Comparison of ENCODE assay signal across 21 cellular contexts in genomic region chr1:10631811-10632481, GRCh38.
DNase-seq lines count a peak whose midpoint lies in the region; ATAC-seq and TF ChIP-seq lines count a peak whose summit lies in the region.
"Had no signal": no experiment of that assay in that cellular context is flagged by ENCODE, and none has a peak within 500 bp of the region (broad histone marks: within the 10 kb centered on the region; RNA-seq: fewer than 3 reads in every experiment).

No MANE protein-coding gene starts in this region.

- H3K9ac ChIP-seq in BLaER1 (peak overlapping the region; percentile 67), HUES64 (ENCODE audit: low read depth, low read length) (no peak overlapping the region)

- no peaks in the 10 kb centered on the region for H4K20me1 ChIP-seq in BLaER1

- H3K4me3 ChIP-seq in BLaER1 (no peak overlapping the region), HUES64 (ENCODE audit: low read length) (no peak overlapping the region), heart left ventricle (no peak overlapping the region)
- H3K4me3 ChIP-seq: hepatocyte, lung had no signal

- H3K4me3 Mint-ChIP-seq in nephron progenitor cell: no peak overlapping the region
- no peak overlapping the region for H3K4me3 Mint-ChIP-seq in activated CD4-positive, alpha-beta T cell treated with anti-CD3 and anti-CD28 coated beads, Interleukin-2, amount 10 ng/mL, durations not matched to agents 24 days and 14 days
- no peak overlapping the region for H3K4me3 Mint-ChIP-seq in activated naive CD8-positive, alpha-beta T cell treated with anti-CD3 and anti-CD28 coated beads for 36 hours
- H3K4me3 Mint-ChIP-seq: activated naive CD8-positive, alpha-beta T cell had no signal

- no peaks in the 10 kb centered on the region for H3K36me3 Mint-ChIP-seq in nephron progenitor cell (ENCODE audit: low read depth)
- H3K36me3 Mint-ChIP-seq in activated CD4-positive, alpha-beta T cell treated with anti-CD3 and anti-CD28 coated beads, Interleukin-2, amount 10 ng/mL, durations not matched to agents 24 days and 14 days (ENCODE audit: low read depth): no peaks in the 10 kb centered on the region
- peaks cover 4% of the 10 kb centered on the region for H3K36me3 Mint-ChIP-seq in activated naive CD8-positive, alpha-beta T cell treated with anti-CD3 and anti-CD28 coated beads for 36 hours

- no peaks in the 10 kb centered on the region for H3K9me3 ChIP-seq in BLaER1
- H3K9me3 ChIP-seq in HUES64 (ENCODE audit: insufficient read depth, low read depth, low read length): no peaks in the 10 kb centered on the region
- no peaks in the 10 kb centered on the region for H3K9me3 ChIP-seq in heart left ventricle

- DNase-seq in heart left ventricle: peak in 3 of 5 donors; percentile 19 to 43 (median 23)
- peak; percentile 78 for DNase-seq in posterior vena cava (ENCODE audit: low spot score)
- no peak for DNase-seq in nephron progenitor cell
- no peak for DNase-seq in activated CD4-positive, alpha-beta T cell treated with anti-CD3 and anti-CD28 coated beads, Interleukin-2, amount 10 ng/mL, durations not matched to agents 24 days and 14 days
- DNase-seq in activated naive CD8-positive, alpha-beta T cell treated with anti-CD3 and anti-CD28 coated beads for 36 hours: no peak
- DNase-seq: activated CD4-positive, CD25-positive, alpha-beta regulatory T cell; central memory CD4-positive, alpha-beta T cell; DMS53; Kasumi-1; NCI-H146; nucleus accumbens; stimulated activated CD4-positive, alpha-beta T cell treated with anti-CD3 and anti-CD28 coated beads, Interleukin-12 subunit alpha, Interleukin-12 subunit beta, amount 100 ng/mL, for 4 hours; substantia nigra had no signal

- no peaks in the 10 kb centered on the region for H3K9me3 Mint-ChIP-seq in nephron progenitor cell
- H3K9me3 Mint-ChIP-seq in activated CD4-positive, alpha-beta T cell treated with anti-CD3 and anti-CD28 coated beads, Interleukin-2, amount 10 ng/mL, durations not matched to agents 24 days and 14 days: no peaks in the 10 kb centered on the region
- no peaks in the 10 kb centered on the region for H3K9me3 Mint-ChIP-seq in activated naive CD8-positive, alpha-beta T cell treated with anti-CD3 and anti-CD28 coated beads for 36 hours

- no peak for TF ChIP-seq POLR2A in heart left ventricle (IDR thresholded peaks at IDR 0.05)

- 52% methylated on average over 13 of the region's 13 CpGs for WGBS in HUES64
- WGBS in heart left ventricle, 4 donors: 77 to 85% (median 82%) methylated on average over 9 to 13 of the region's 13 CpGs

- peaks cover 19% of the 10 kb centered on the region for H3K4me1 Mint-ChIP-seq in nephron progenitor cell
- H3K4me1 Mint-ChIP-seq in activated CD4-positive, alpha-beta T cell treated with anti-CD3 and anti-CD28 coated beads, Interleukin-2, amount 10 ng/mL, durations not matched to agents 24 days and 14 days: no peaks in the 10 kb centered on the region
- H3K4me1 Mint-ChIP-seq in activated naive CD8-positive, alpha-beta T cell treated with anti-CD3 and anti-CD28 coated beads for 36 hours: no peaks in the 10 kb centered on the region

- peak overlapping the region; percentile 91 for H3K4me2 ChIP-seq in BLaER1
- H3K4me2 ChIP-seq: hepatocyte had no signal

- TF ChIP-seq CTCF in heart left ventricle (IDR thresholded peaks at IDR 0.05) (no peak), nephron progenitor cell (IDR thresholded peaks at IDR 0.05) (no peak)

- H3K4me1 ChIP-seq in BLaER1 (peaks cover 87% of the 10 kb centered on the region), HUES64 (ENCODE audit: insufficient read depth, low read length) (peaks cover 16% of the 10 kb centered on the region), heart left ventricle (peaks cover 0 to 36% (median 24%) of the 10 kb centered on the region in 12 donors)

- no peaks in the 10 kb centered on the region for H3K36me3 ChIP-seq in BLaER1
- H3K36me3 ChIP-seq in HUES64 (ENCODE audit: insufficient read depth, low read length): no peaks in the 10 kb centered on the region
- H3K36me3 ChIP-seq in heart left ventricle: peaks cover 0 to 16% (median 0%) of the 10 kb centered on the region in 9 donors

- intact Hi-C loops in heart left ventricle (cut with DNase I) (loop anchor here in 2 of 10 donors (10.0 kb wide), 2 partner anchors 97 to 117 kb away; no protein-coding TSS in a partner anchor), posterior vena cava (cut with DNase I) (loop anchor here (2.0 to 5.0 kb wide), 2 partner anchors 100 to 101 kb away; no protein-coding TSS in a partner anchor)
- intact Hi-C loops in activated CD4-positive, alpha-beta T cell treated with anti-CD3 and anti-CD28 coated beads, Interleukin-2, amount 10 ng/mL, durations not matched to agents 24 days and 14 days (cut with micrococcal nuclease): loop anchor here (10.0 kb wide), 1 partner anchor 117 kb away; no protein-coding TSS in a partner anchor

- no peaks in the 10 kb centered on the region for H3K27me3 ChIP-seq in BLaER1
- peaks cover 2% of the 10 kb centered on the region; the same call in 1 of the 2 replicates for H3K27me3 ChIP-seq in HUES64 (ENCODE audit: insufficient read depth, low read length)
- H3K27me3 ChIP-seq in heart left ventricle: no peaks in the 10 kb centered on the region
- H3K27me3 ChIP-seq: hepatocyte had no signal

- H3K27me3 Mint-ChIP-seq in nephron progenitor cell (ENCODE audit: low read depth, poor library complexity): peaks cover 17% of the 10 kb centered on the region
- H3K27me3 Mint-ChIP-seq in activated CD4-positive, alpha-beta T cell treated with anti-CD3 and anti-CD28 coated beads, Interleukin-2, amount 10 ng/mL, durations not matched to agents 24 days and 14 days: no peaks in the 10 kb centered on the region
- H3K27me3 Mint-ChIP-seq in activated naive CD8-positive, alpha-beta T cell treated with anti-CD3 and anti-CD28 coated beads for 36 hours: no peaks in the 10 kb centered on the region
- H3K27me3 Mint-ChIP-seq: activated naive CD8-positive, alpha-beta T cell had no signal

- no peak overlapping the region for H3K27ac Mint-ChIP-seq in nephron progenitor cell
- no peak overlapping the region for H3K27ac Mint-ChIP-seq in activated CD4-positive, alpha-beta T cell treated with anti-CD3 and anti-CD28 coated beads, Interleukin-2, amount 10 ng/mL, durations not matched to agents 24 days and 14 days
- no peak overlapping the region for H3K27ac Mint-ChIP-seq in activated naive CD8-positive, alpha-beta T cell treated with anti-CD3 and anti-CD28 coated beads for 36 hours
- H3K27ac Mint-ChIP-seq: activated naive CD8-positive, alpha-beta T cell had no signal

- ATAC-seq in heart left ventricle (no peak), HG03432 (IDR thresholded peaks at IDR 0.05; ENCODE audit: unreplicated experiment) (no peak)
- ATAC-seq: HCT116 had no signal

- H3K27ac ChIP-seq in BLaER1 (peak overlapping the region; percentile 87), HUES64 (ENCODE audit: low read depth, low read length) (peak overlapping the region; percentile 70; the same call in 1 of the 2 replicates), heart left ventricle (peak overlapping the region in 3 of 12 donors; percentile 26 to 64 (median 42))
- H3K27ac ChIP-seq: hepatocyte, HL-60 had no signal

Comparison
In these comparisons a context has a peak if more than half of its experiments do, and no peak if none do; other contexts are left out.
1. DNase-seq: peak in heart left ventricle (3 of 5) and posterior vena cava (single experiment); none in nephron progenitor cell (single experiment), activated CD4-positive, alpha-beta T cell treated with anti-CD3 and anti-CD28 coated beads, Interleukin-2, amount 10 ng/mL, durations not matched to agents 24 days and 14 days (single experiment) and activated naive CD8-positive, alpha-beta T cell treated with anti-CD3 and anti-CD28 coated beads for 36 hours (single experiment).